In genomic region chr1:234709473-234710279, GRCh38 we compare ENCODE assay signal across 10 cellular contexts.
DNase-seq lines count a peak whose midpoint lies in the region; ATAC-seq lines count a peak whose summit lies in the region.
"Had no signal": no experiment of that assay in that cellular context is flagged by ENCODE, and none has a peak within 500 bp of the region (broad histone marks: within the 10 kb centered on the region; RNA-seq: fewer than 3 reads in every experiment).

No MANE protein-coding gene starts in this region.

- H3K4me3 ChIP-seq in mucosa of stomach (ENCODE audit: low read length) = no peak overlapping the region

- ATAC-seq in HG02938 (IDR thresholded peaks at IDR 0.05; ENCODE audit: unreplicated experiment) = no peak

- no peaks in the 10 kb centered on the region for H3K27me3 ChIP-seq in mucosa of stomach (ENCODE audit: control insufficient read depth, insufficient read depth, low read length)

- peak; percentile 68 to 71 for DNase-seq in AML-193 (lab: John Stamatoyannopoulos, UW)
- DNase-seq in Kasumi-1 (lab: John Stamatoyannopoulos, UW) = peak; percentile 77
- peak; percentile 39 for DNase-seq in ecto neural progenitor cell (ENCODE audit: low spot score)
- DNase-seq in iPS-NIHi11 (ENCODE audit: low spot score) = no peak
- no peak for DNase-seq in NCI-H128 (lab: John Stamatoyannopoulos, UW; ENCODE audit: unreplicated experiment)
- no peak for DNase-seq in COR-L47 (lab: John Stamatoyannopoulos, UW)
- DNase-seq: activated CD8-positive, alpha-beta memory T cell treated with anti-CD3 and anti-CD28 coated beads, Interleukin-2, amount 50 U/mL, for 48 hours; stimulated activated naive CD4-positive, alpha-beta T cell treated with Interleukin-2 at 50 U/mL for 16 hours had no signal

- H3K9me3 ChIP-seq in mucosa of stomach (ENCODE audit: control insufficient read depth, low read length) = no peaks in the 10 kb centered on the region

- H3K9ac ChIP-seq in mucosa of stomach (ENCODE audit: low read length) = peak overlapping the region; percentile 1

- H3K4me1 ChIP-seq in mucosa of stomach (ENCODE audit: control insufficient read depth, insufficient read depth, low read length) = peaks cover 48% of the 10 kb centered on the region

- no peaks in the 10 kb centered on the region for H3K36me3 ChIP-seq in mucosa of stomach (ENCODE audit: control insufficient read depth, insufficient read depth, low read length)

Comparison
In these comparisons a context has a peak if more than half of its experiments do, and no peak if none do; other contexts are left out.
1. DNase-seq: peak in AML-193 (2 of 2), Kasumi-1 (2 of 2) and ecto neural progenitor cell (single experiment); none in iPS-NIHi11 (single experiment), NCI-H128 (single experiment) and COR-L47 (single experiment).